Comparison of ENCODE assay signal across 29 cellular contexts in the genomic region with DNA sequence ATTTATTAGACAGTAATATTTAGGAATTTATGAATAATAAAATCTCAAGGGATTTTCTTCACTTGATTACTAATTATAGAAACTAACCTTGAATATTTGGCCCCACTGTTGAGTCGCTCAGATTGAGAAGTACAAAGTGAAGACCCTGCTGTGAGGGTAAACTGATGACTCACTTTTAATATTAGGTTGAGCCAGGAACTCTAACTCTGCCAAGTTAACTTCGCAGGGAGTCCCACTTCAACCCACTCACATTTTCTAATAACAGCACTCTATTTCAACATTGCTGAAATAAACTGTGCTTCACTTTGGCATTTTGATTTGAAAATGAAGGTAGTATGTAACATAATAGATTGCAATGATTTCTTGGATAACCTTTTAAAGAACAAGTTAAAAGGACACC.
DNase-seq lines count a peak whose midpoint lies in the region; ATAC-seq, FAIRE-seq and TF ChIP-seq lines count a peak whose summit lies in the region.
"Had no signal": no experiment of that assay in that cellular context is flagged by ENCODE, and none has a peak within 500 bp of the region (broad histone marks: within the 10 kb centered on the region; RNA-seq: fewer than 3 reads in every experiment).

No MANE protein-coding gene starts in this region.

- H3K4me1 ChIP-seq in HCT116 (ENCODE audit: control insufficient read depth in 1 of 2, insufficient read depth in 2 of 2, low read length in 2 of 2) (peaks cover 3 to 12% of the 10 kb centered on the region in 2 experiments; a peak in 2 of 4 replicates), adipocyte (ENCODE audit: control insufficient read depth, insufficient read depth, low read length) (peaks cover 14% of the 10 kb centered on the region)
- H3K4me1 ChIP-seq: upper lobe of right lung had no signal

- no peak overlapping the region for H3K27ac ChIP-seq in HCT116 (ENCODE audit: low read depth, low read length)
- H3K27ac ChIP-seq: HL-60, KMS-11, skin epidermis, upper lobe of right lung had no signal

- H4K20me1 ChIP-seq in HCT116 (ENCODE audit: insufficient read depth) = no peaks in the 10 kb centered on the region

- RAD21 ChIA-PET in HCT116 (lab: Charles Lee; ENCODE audit: low non-redundant PET in 1 of 2, low total read pairs in 2 of 2, uncharacterized antibody in 2 of 2, unreplicated experiment in 2 of 2) = no interaction called here

- H2AFZ ChIP-seq in HCT116 (ENCODE audit: low read depth, low read length, poor library complexity, severe bottlenecking) = peak overlapping the region; percentile 8

- no peaks in the 10 kb centered on the region for H3K9me2 ChIP-seq in HCT116 (ENCODE audit: insufficient read depth)

- intact Hi-C loops in HCT116 (cut with micrococcal nuclease) = no loop called here

- no peak overlapping the region for H3K9ac ChIP-seq in HCT116 (ENCODE audit: low read length)
- H3K9ac ChIP-seq in adipocyte (ENCODE audit: low read length) = peak overlapping the region; percentile 22
- H3K9ac ChIP-seq: KMS-11 had no signal

- TF ChIP-seq CTCF in HCT116 (IDR thresholded peaks at IDR 0.05 in 2 of 3, conservative IDR thresholded peaks at IDR 0.05 in 1 of 3; ENCODE audit: borderline replicate concordance in 1 of 3, insufficient read depth in 1 of 3, low read depth in 2 of 3, low read length in 2 of 3) (no peak), omental fat pad (IDR thresholded peaks at IDR 0.05) (no peak)

- H3K4me3 ChIP-seq in HCT116 (replicated peaks in 1 of 2; ENCODE audit: low read depth in 1 of 2, low read length in 2 of 2) (no peak overlapping the region), adipocyte (ENCODE audit: low read length) (no peak overlapping the region)
- H3K4me3 ChIP-seq: skin epidermis, upper lobe of right lung had no signal

- H3K79me2 ChIP-seq in HCT116 (ENCODE audit: insufficient read depth, low read length) = no peaks in the 10 kb centered on the region

- no peak for FAIRE-seq in HTR-8/SVneo (lab: Jason Lieb, UNC)
- FAIRE-seq: colon, endothelial cell of umbilical vein had no signal

- ATAC-seq in HCT116 (no peak), omental fat pad (ENCODE audit: low FRiP score) (peak; percentile 96), GM21619 (IDR thresholded peaks at IDR 0.05; ENCODE audit: unreplicated experiment) (no peak), HG03521 (IDR thresholded peaks at IDR 0.05; ENCODE audit: unreplicated experiment) (no peak)
- ATAC-seq: left cardiac atrium; natural killer cell treated with Interleukin-12 subunit alpha and Interleukin-12 subunit beta and Interleukin-15 and Interleukin-18, amount 100 ng/mL, for 72 hours; Panc1; stimulated activated naive CD8-positive, alpha-beta T cell treated with anti-CD3 and anti-CD28 coated beads, Interleukin-15, Interleukin-2, amounts not matched to agents 100 U/mL and 50 U/mL, for 24 hours; upper lobe of right lung had no signal

- POLR2A ChIA-PET in HCT116 (lab: Charles Lee) = no interaction called here

- DNase-seq in HCT116 (ENCODE audit: low read depth, low spot score) (no peak), NCI-H1417 (lab: John Stamatoyannopoulos, UW) (peak in 2 of 3 experiments; percentile 67 to 92), adipocyte (ENCODE audit: low read depth) (no peak), omental fat pad (ENCODE audit: low spot score) (no peak), HTR-8/SVneo (ENCODE audit: insufficient read length, low spot score) (no peak)
- DNase-seq in activated effector memory CD4-positive, alpha-beta T cell treated with anti-CD3 and anti-CD28 coated beads, Interleukin-2, amount 50 U/mL, for 16 hours = no peak
- DNase-seq: activated CD4-positive, alpha-beta memory T cell treated with anti-CD3 and anti-CD28 coated beads, Interleukin-2, amount 10 ng/mL, durations not matched to agents 7 days and 5 days; activated CD8-positive, alpha-beta memory T cell treated with anti-CD3 and anti-CD28 coated beads, Interleukin-2, amount 50 U/mL, for 48 hours; activated naive CD4-positive, alpha-beta T cell treated with anti-CD3 and anti-CD28 coated beads, Interleukin-2, amount 10 ng/mL, durations not matched to agents 7 days and 5 days; amniotic stem cell; hippocampal formation; left cardiac atrium; NCI-H1694; NCI-H2171; NCI-H524; occipital lobe; SHP77; stimulated activated naive CD8-positive, alpha-beta T cell treated with anti-CD3 and anti-CD28 coated beads, Interleukin-15, Interleukin-2, amounts not matched to agents 100 U/mL and 50 U/mL, for 24 hours; T-helper 2 cell; upper lobe of right lung had no signal

- CTCF ChIA-PET in HCT116 (lab: Charles Lee) = no interaction called here

- no peak for TF ChIP-seq RAD21 in HCT116 (IDR thresholded peaks at IDR 0.05; ENCODE audit: low read depth)

- H3K9me3 ChIP-seq in HCT116 (ENCODE audit: control insufficient read depth in 1 of 2, insufficient read depth in 1 of 2, low read depth in 1 of 2, low read length in 2 of 2) (no peaks in the 10 kb centered on the region), adipocyte (ENCODE audit: control insufficient read depth, low read length) (no peaks in the 10 kb centered on the region)
- H3K9me3 ChIP-seq: upper lobe of right lung had no signal

- no peak for TF ChIP-seq POLR2A in HCT116 (IDR thresholded peaks at IDR 0.05; ENCODE audit: borderline replicate concordance, extremely low read depth, insufficient read depth, insufficient read length)

- H3K4me2 ChIP-seq in HCT116 (ENCODE audit: low read length) = no peak overlapping the region
- H3K4me2 ChIP-seq: KMS-11 had no signal

- H3K36me3 ChIP-seq in HCT116 (ENCODE audit: control insufficient read depth in 1 of 2, insufficient read depth in 2 of 2, low read length in 2 of 2) = no peaks in the 10 kb centered on the region
- no peaks in the 10 kb centered on the region for H3K36me3 ChIP-seq in adipocyte (ENCODE audit: control insufficient read depth, insufficient read depth, low read length, severe bottlenecking)
- H3K36me3 ChIP-seq: upper lobe of right lung had no signal

- H3K27me3 ChIP-seq in HCT116 (ENCODE audit: insufficient read depth, low read length) (no peaks in the 10 kb centered on the region), adipocyte (replicated peaks; ENCODE audit: control insufficient read depth, insufficient read depth, low read length) (no peaks in the 10 kb centered on the region)
- H3K27me3 ChIP-seq: upper lobe of right lung had no signal

- no TSS peak for BruUV-seq in HCT116 (replicated peaks; lab: Mats Ljungman, UMichigan)

TF ChIP-seq in HCT116, 20 proteins besides CTCF, POLR2A, EP300 and RAD21:
- TF ChIP-seq EGR1 (IDR thresholded peaks at IDR 0.05; ENCODE audit: low read depth) (no peak), CEBPB (IDR thresholded peaks at IDR 0.05; ENCODE audit: low read depth) (0 out of 2 replicates have a peak, but pooled peaks have one; percentile 13), SRF (IDR thresholded peaks at IDR 0.05; ENCODE audit: low read depth) (no peak), SIN3A (IDR thresholded peaks at IDR 0.05; ENCODE audit: low read depth) (no peak), FOSL1 (IDR thresholded peaks at IDR 0.05; ENCODE audit: low read depth) (peak; percentile 42; the same call in 1 of the 2 replicates), ELF1 (IDR thresholded peaks at IDR 0.05; ENCODE audit: borderline replicate concordance, low read depth) (no peak)
- TF ChIP-seq, protein P1, sequence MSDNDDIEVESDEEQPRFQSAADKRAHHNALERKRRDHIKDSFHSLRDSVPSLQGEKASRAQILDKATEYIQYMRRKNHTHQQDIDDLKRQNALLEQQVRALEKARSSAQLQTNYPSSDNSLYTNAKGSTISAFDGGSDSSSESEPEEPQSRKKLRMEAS (IDR thresholded peaks at IDR 0.05) = no peak
- TF ChIP-seq, protein P2, sequence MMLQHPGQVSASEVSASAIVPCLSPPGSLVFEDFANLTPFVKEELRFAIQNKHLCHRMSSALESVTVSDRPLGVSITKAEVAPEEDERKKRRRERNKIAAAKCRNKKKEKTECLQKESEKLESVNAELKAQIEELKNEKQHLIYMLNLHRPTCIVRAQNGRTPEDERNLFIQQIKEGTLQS (IDR thresholded peaks at IDR 0.05) = no peak

Comparison
In these comparisons a context has a peak if more than half of its experiments do, and no peak if none do; other contexts are left out.
1. DNase-seq: peak in NCI-H1417 (2 of 3); none in HCT116 (single experiment), adipocyte (single experiment), omental fat pad (single experiment), activated effector memory CD4-positive, alpha-beta T cell treated with anti-CD3 and anti-CD28 coated beads, Interleukin-2, amount 50 U/mL, for 16 hours (single experiment) and HTR-8/SVneo (single experiment).